ENCODE assay signal across 14 cellular contexts in the genomic region with DNA sequence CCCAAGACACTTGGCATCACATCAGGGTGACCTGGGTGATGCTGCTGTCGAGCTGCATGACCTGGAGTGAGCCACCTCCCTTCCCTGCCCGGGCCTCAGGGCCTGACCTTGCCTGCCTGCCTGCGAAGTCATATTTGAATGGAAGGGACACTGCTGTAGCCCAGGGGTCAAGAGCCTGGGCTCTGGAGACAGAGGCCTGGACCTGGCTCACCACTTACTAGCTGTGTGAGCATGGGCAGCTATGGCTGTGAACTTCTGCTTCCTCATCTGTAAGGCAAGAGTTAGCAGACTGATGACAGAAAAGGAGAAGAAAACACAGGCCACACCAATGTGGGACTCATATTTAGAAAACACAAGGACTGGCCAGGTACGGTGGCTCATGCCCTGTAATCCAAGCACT.
DNase-seq lines count a peak whose midpoint lies in the region; ATAC-seq and TF ChIP-seq lines count a peak whose summit lies in the region.
"Had no signal": no experiment of that assay in that cellular context is flagged by ENCODE, and none has a peak within 500 bp of the region (broad histone marks: within the 10 kb centered on the region; RNA-seq: fewer than 3 reads in every experiment).

No MANE protein-coding gene starts in this region.

- TF ChIP-seq POLR2A in adrenal gland (IDR thresholded peaks at IDR 0.05) = no peak

- H3K36me3 ChIP-seq in adrenal gland (replicated peaks in 1 of 2) = no peaks in the 10 kb centered on the region
- H3K36me3 ChIP-seq in lower lobe of right lung = no peaks in the 10 kb centered on the region

- H3K27me3 ChIP-seq in adrenal gland (no peaks in the 10 kb centered on the region), lower lobe of right lung (ENCODE audit: low read depth) (no peaks in the 10 kb centered on the region)

- H3K9me3 ChIP-seq in adrenal gland (replicated peaks in 1 of 3) (no peaks in the 10 kb centered on the region), lower lobe of right lung (no peaks in the 10 kb centered on the region)

- intact Hi-C loops in adrenal gland (cut with DNase I) = no loop called here
- intact Hi-C loops in lower lobe of right lung (cut with DNase I) = no loop called here

- H3K27ac ChIP-seq in adrenal gland (peak overlapping the region in 3 of 5 donors; percentile 23 to 88 (median 71)), lower lobe of right lung (peak overlapping the region; percentile 83), temporal lobe (ENCODE audit: low read depth, low read length) (peak overlapping the region; percentile 59)

- H3K4me1 ChIP-seq in adrenal gland (replicated peaks in 1 of 2) (peaks cover 0 to 52% of the 10 kb centered on the region in 2 donors), lower lobe of right lung (peaks cover 65% of the 10 kb centered on the region)

- ATAC-seq in lower lobe of right lung (peak; percentile 51 to 52), GM19397 (IDR thresholded peaks at IDR 0.05; ENCODE audit: unreplicated experiment) (no peak)
- ATAC-seq: activated CD8-positive, alpha-beta T cell treated with anti-CD3 and anti-CD28 coated beads for 36 hours had no signal

- TF ChIP-seq CTCF in adrenal gland (IDR thresholded peaks at IDR 0.05) (no peak), lower lobe of right lung (IDR thresholded peaks at IDR 0.05) (no peak)

- DNase-seq in Kasumi-1 (lab: John Stamatoyannopoulos, UW) = peak; percentile 45 to 60
- DNase-seq in adrenal gland = peak in 2 of 7 donors; percentile 27 to 48
- DNase-seq in lower lobe of right lung = no peak
- no peak for DNase-seq in GOT3 (lab: John Stamatoyannopoulos, UW)
- no peak for DNase-seq in HuH-7 (ENCODE audit: low spot score)
- DNase-seq in stimulated activated CD4-positive, alpha-beta T cell treated with anti-CD3 and anti-CD28 coated beads, Interleukin-2, amount 100 ng/mL, for 24 hours = no peak
- DNase-seq: activated CD8-positive, alpha-beta T cell treated with anti-CD3 and anti-CD28 coated beads for 36 hours; dermis blood vessel endothelial cell; NCI-H1694 treated with DMSO at 0.1 percent for 48 hours; NCI-H82; retina; T-helper 1 cell had no signal

- 38 to 57% (median 48%) methylated on average over 3 to 4 of the region's 4 CpGs for WGBS in adrenal gland, 4 donors

- no peak overlapping the region for H3K4me3 ChIP-seq in adrenal gland
- H3K4me3 ChIP-seq in lower lobe of right lung = no peak overlapping the region

Comparison
In these comparisons a context has a peak if more than half of its experiments do, and no peak if none do; other contexts are left out.
1. DNase-seq: peak in Kasumi-1 (2 of 2); none in lower lobe of right lung (single experiment), GOT3 (single experiment), HuH-7 (single experiment) and stimulated activated CD4-positive, alpha-beta T cell treated with anti-CD3 and anti-CD28 coated beads, Interleukin-2, amount 100 ng/mL, for 24 hours (0 of 2).
2. Peak in every context shown above with its lines, with median percentiles within 50 percentile points of each other: H3K27ac ChIP-seq.